In the genomic region with DNA sequence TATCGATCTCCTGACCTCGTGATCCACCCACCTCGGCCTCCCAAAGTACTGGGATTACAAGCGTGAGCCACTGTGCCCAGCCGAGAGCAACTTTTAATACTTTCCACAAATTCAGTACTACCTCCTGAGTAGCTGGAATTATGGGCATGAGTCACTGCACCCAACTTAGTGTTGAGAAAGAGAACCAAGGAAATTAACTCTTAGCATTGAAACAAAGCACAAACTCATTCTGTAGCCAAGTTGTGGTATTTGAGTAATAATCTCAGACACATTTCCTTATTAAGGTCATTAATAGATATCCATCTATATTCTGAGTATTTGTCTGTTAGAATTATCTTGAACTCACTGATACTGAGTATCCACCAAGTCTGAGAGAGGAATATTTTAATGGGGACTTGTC, we compare ENCODE assay signal across 26 cellular contexts. TPM values are rescaled to one million over a fixed set of nuclear protein-coding genes. Genes with fewer than 3 reads are reported as not detected.
"Had no signal": no experiment of that assay in that cellular context is flagged by ENCODE, and none has a peak within 500 bp of the region (broad histone marks: within the 10 kb centered on the region; RNA-seq: fewer than 3 reads in every experiment).

No MANE protein-coding gene starts in this region.

- FAIRE-seq: urothelium cell line had no signal

- H3K36me3 ChIP-seq: gastrocnemius medialis, left ventricle myocardium inferior, right lobe of liver, transverse colon had no signal

- ATAC-seq: activated CD4-positive, alpha-beta T cell treated with anti-CD3 and anti-CD28 coated beads for 36 hours; activated naive CD4-positive, alpha-beta T cell treated with anti-CD3 and anti-CD28 coated beads, Interleukin-2, amount 50 U/mL, for 72 hours; activated T-cell treated with anti-CD3 and anti-CD28 coated beads, Interleukin-2, amount 50 U/mL, for 72 hours; effector memory CD8-positive, alpha-beta T cell; gastrocnemius medialis; stimulated activated naive CD8-positive, alpha-beta T cell treated with anti-CD3 and anti-CD28 coated beads, Interleukin-15, Interleukin-2, amounts not matched to agents 100 U/mL and 50 U/mL, for 24 hours had no signal

- H3K27ac ChIP-seq: coronary artery, dorsolateral prefrontal cortex, gastrocnemius medialis, left ventricle myocardium inferior, testis, transverse colon had no signal

- H3K4me1 ChIP-seq: gastrocnemius medialis, left ventricle myocardium inferior, testis, transverse colon had no signal

- H3K27me3 ChIP-seq: dorsolateral prefrontal cortex, gastrocnemius medialis, right lobe of liver, testis, transverse colon had no signal

- H3K4me3 ChIP-seq: coronary artery, dorsolateral prefrontal cortex, gastrocnemius medialis, left ventricle myocardium inferior, lung, right lobe of liver, testis, transverse colon had no signal

- DNase-seq: activated CD4-positive, alpha-beta T cell treated with anti-CD3 and anti-CD28 coated beads for 36 hours; activated CD4-positive, CD25-positive, alpha-beta regulatory T cell; activated naive CD4-positive, alpha-beta T cell; activated T-cell treated with anti-CD3 and anti-CD28 coated beads for 4 hours; activated T-cell treated with anti-CD3 and anti-CD28 coated beads, Interleukin-2, amount 50 U/mL, for 72 hours; aorta; dorsolateral prefrontal cortex; effector memory CD8-positive, alpha-beta T cell; gastrocnemius medialis; glutamatergic neuron; islet precursor cell; left ventricle myocardium inferior; stimulated activated CD4-positive, alpha-beta T cell treated with anti-CD3 and anti-CD28 coated beads, Interleukin-2, amount 100 ng/mL, for 48 hours; stimulated activated naive CD8-positive, alpha-beta T cell treated with anti-CD3 and anti-CD28 coated beads, Interleukin-15, Interleukin-2, amounts not matched to agents 100 U/mL and 50 U/mL, for 24 hours; testis; transverse colon had no signal

- H3K9me3 ChIP-seq: gastrocnemius medialis, left ventricle myocardium inferior, right lobe of liver, testis, transverse colon had no signal

RNA-seq across cellular contexts. Expression of gene ELOVL2, which starts 14.3 kb away (rescaled TPM):
- total RNA-seq: activated CD4-positive, alpha-beta T cell treated with anti-CD3 and anti-CD28 coated beads for 36 hours; activated naive CD4-positive, alpha-beta T cell treated with anti-CD3 and anti-CD28 coated beads, Interleukin-2, amount 50 U/mL, for 72 hours had no signal
- polyA plus RNA-seq: aorta had no signal

RNA-seq across cellular contexts. Expression of gene ERVFRD-1, which starts 53.1 kb away (rescaled TPM):
- total RNA-seq: activated CD4-positive, alpha-beta T cell treated with anti-CD3 and anti-CD28 coated beads for 36 hours; activated naive CD4-positive, alpha-beta T cell treated with anti-CD3 and anti-CD28 coated beads, Interleukin-2, amount 50 U/mL, for 72 hours; activated T-cell treated with anti-CD3 and anti-CD28 coated beads, Interleukin-2, amount 50 U/mL, for 72 hours; cardiac septum; cerebellum; gastrocnemius medialis; left ventricle myocardium inferior; osteocyte; renal cortical epithelial cell; skeletal muscle tissue; testis; transverse colon had no signal
- polyA plus RNA-seq: aorta had no signal
